ENCODE assay signal across 11 cellular contexts in genomic region chr16:14015948-14016347, GRCh38. TPM values are rescaled to one million over a fixed set of nuclear protein-coding genes. Genes with fewer than 3 reads are reported as not detected.
A peak's percentile ranks its signal among the peaks of the same experiment; 100 is the strongest.
DNase-seq lines count a peak whose midpoint lies in the region; ATAC-seq, FAIRE-seq and TF ChIP-seq lines count a peak whose summit lies in the region.
"Had no signal": no experiment of that assay in that cellular context is flagged by ENCODE, and none has a peak within 500 bp of the region (broad histone marks: within the 10 kb centered on the region; RNA-seq: fewer than 3 reads in every experiment).

No MANE protein-coding gene starts in this region.

- H3K4me2 ChIP-seq in GM12878 (ENCODE audit: control insufficient read depth, insufficient read depth): no peak overlapping the region

- no peak overlapping the region for H3K9ac ChIP-seq in GM12878 (ENCODE audit: control insufficient read depth, insufficient read depth, low read length)

- SMC1A ChIA-PET in GM12878 (lab: Charles Lee; ENCODE audit: uncharacterized antibody, unreplicated experiment): interaction anchor here (1.0 kb wide), 1 partner anchor 52 kb away, joined by 3 read pairs; no protein-coding TSS in a partner anchor

- no peak for TF ChIP-seq EP300 in GM12878 (IDR thresholded peaks at IDR 0.05; ENCODE audit: borderline replicate concordance in 1 of 2, control insufficient read depth in 1 of 2, low read depth in 2 of 2, low read length in 2 of 2)
- no peak for TF ChIP-seq EP300 in stomach (IDR thresholded peaks at IDR 0.05)

- no peaks in the 10 kb centered on the region for H3K4me1 Mint-ChIP-seq in stimulated activated naive B cell treated with anti-CD40 and anti-IgM and Interleukin-4, amounts not matched to agents 10 μg/mL and 1 μg/mL and 100 μg/mL, for 72 hours

- no peaks in the 10 kb centered on the region for H4K20me1 ChIP-seq in GM12878 (ENCODE audit: control insufficient read depth, insufficient read depth)

- no peak for TF ChIP-seq CTCF in GM12878 (IDR thresholded peaks at IDR 0.05 in 2 of 3, conservative IDR thresholded peaks at IDR 0.05 in 1 of 3; ENCODE audit: control insufficient read depth in 2 of 3, extremely low read depth in 1 of 3, insufficient read depth in 1 of 3, low read depth in 3 of 3, low read length in 3 of 3)
- TF ChIP-seq CTCF in right atrium auricular region (IDR thresholded peaks at IDR 0.05): no peak
- no peak for TF ChIP-seq CTCF in stomach (IDR thresholded peaks at IDR 0.05)

- in situ Hi-C loops in GM12878 (cut with MboI): no loop called here

- no peaks in the 10 kb centered on the region for H3K9me3 ChIP-seq in GM12878 (replicated peaks; ENCODE audit: control insufficient read depth, insufficient read depth, low read length)
- H3K9me3 ChIP-seq in right atrium auricular region: no peaks in the 10 kb centered on the region
- no peaks in the 10 kb centered on the region for H3K9me3 ChIP-seq in stomach

- H3K36me3 ChIP-seq in GM12878 (ENCODE audit: control insufficient read depth in 2 of 2, insufficient read depth in 2 of 2, low read length in 1 of 2): no peaks in the 10 kb centered on the region
- H3K36me3 ChIP-seq in right atrium auricular region: no peaks in the 10 kb centered on the region
- H3K36me3 ChIP-seq in stomach: no peaks in the 10 kb centered on the region
- H3K36me3 ChIP-seq: cardiac muscle cell had no signal

- 59% methylated on average over 2 of the region's 2 CpGs for WGBS in GM12878 (ENCODE audit: insufficient coverage, insufficient replicate concordance, low lambda C conversion rate, missing lambda C conversion rate)
- WGBS in stomach, 5 donors: 41 to 53% (median 48%) methylated on average over 2 of the region's 2 CpGs

- H3K9me3 Mint-ChIP-seq in stimulated activated naive B cell treated with anti-CD40 and anti-IgM and Interleukin-4, amounts not matched to agents 10 μg/mL and 1 μg/mL and 100 μg/mL, for 72 hours: no peaks in the 10 kb centered on the region

- H3K27ac ChIP-seq in GM12878 (ENCODE audit: control insufficient read depth, insufficient read depth): no peak overlapping the region
- H3K27ac ChIP-seq in right atrium auricular region: peak overlapping the region; percentile 57 to 81
- H3K27ac ChIP-seq in stomach: peak overlapping the region; percentile 23 to 83 (median 65)

- ATAC-seq in GM12878 (no peak), HG02885 (IDR thresholded peaks at IDR 0.05; ENCODE audit: poor library complexity, unreplicated experiment) (no peak)
- no peak for ATAC-seq in stimulated activated naive B cell treated with anti-CD40 and anti-IgM and Interleukin-4, amounts not matched to agents 10 μg/mL and 1 μg/mL and 100 μg/mL, for 72 hours (replicated peaks)

- intact Hi-C loops in GM12878 (cut with micrococcal nuclease; ENCODE audit: unreplicated experiment) (no loop called here), stomach (cut with DNase I; ENCODE audit: low total_unique reads) (no loop called here)

- no TSS peak for BruUV-seq in GM12878 (replicated peaks; lab: Mats Ljungman, UMichigan)

- CTCF ChIA-PET in GM12878 (lab: Yijun Ruan, JAX): no interaction called here

- RAD21 ChIA-PET in GM12878 (lab: Charles Lee; ENCODE audit: unreplicated experiment): interaction anchor here (0.7 kb wide), 1 partner anchor 11 kb away, joined by 3 read pairs; no protein-coding TSS in a partner anchor

- H3K4me3 ChIP-seq in GM12878 (no peak overlapping the region), right atrium auricular region (peak overlapping the region in 1 of 2 donors; percentile 29), stomach (peak overlapping the region in 2 of 4 donors; percentile 0 to 15)
- H3K4me3 ChIP-seq: cardiac muscle cell had no signal

- POLR2A ChIA-PET in GM12878 (lab: Charles Lee): no interaction called here

- H3K36me3 Mint-ChIP-seq in stimulated activated naive B cell treated with anti-CD40 and anti-IgM and Interleukin-4, amounts not matched to agents 10 μg/mL and 1 μg/mL and 100 μg/mL, for 72 hours: no peaks in the 10 kb centered on the region

- H3K4me1 ChIP-seq in GM12878 (ENCODE audit: control insufficient read depth, insufficient read depth, low read length) (no peaks in the 10 kb centered on the region), right atrium auricular region (peaks cover 0 to 53% of the 10 kb centered on the region in 2 donors), stomach (peaks cover 10 to 40% (median 37%) of the 10 kb centered on the region in 4 donors)

- TF ChIP-seq POLR2A in GM12878 (IDR thresholded peaks at IDR 0.05; ENCODE audit: low read depth, low read length): no peak
- TF ChIP-seq POLR2A in stomach (IDR thresholded peaks at IDR 0.05): no peak

- DNase-seq in H4 (ENCODE audit: low spot score): peak; percentile 74
- DNase-seq in GM12878 (ENCODE audit: low read depth, low spot score): no peak
- DNase-seq in right atrium auricular region (ENCODE audit: low spot score): peak; percentile 80
- DNase-seq in stomach: no peak
- no peak for DNase-seq in foreskin melanocyte
- no peak for DNase-seq in stimulated activated naive B cell treated with anti-CD40 and anti-IgM and Interleukin-4, amounts not matched to agents 10 μg/mL and 1 μg/mL and 100 μg/mL, for 72 hours
- no peak for DNase-seq in NCI-H1092 (lab: John Stamatoyannopoulos, UW)
- DNase-seq: NCI-H2081 had no signal

- FAIRE-seq in GM12878 (lab: Jason Lieb, UNC): no peak
- FAIRE-seq: TTC549 had no signal

- H3K4me3 Mint-ChIP-seq in stimulated activated naive B cell treated with anti-CD40 and anti-IgM and Interleukin-4, amounts not matched to agents 10 μg/mL and 1 μg/mL and 100 μg/mL, for 72 hours: no peak overlapping the region

- H3K27me3 ChIP-seq in GM12878 (replicated peaks in 1 of 2; ENCODE audit: control insufficient read depth in 2 of 2, insufficient read depth in 2 of 2, low read length in 1 of 2): 0 out of 4 replicates have a peak, but pooled peaks cover 0 to 3% of the 10 kb centered on the region in 2 experiments
- no peaks in the 10 kb centered on the region for H3K27me3 ChIP-seq in right atrium auricular region
- H3K27me3 ChIP-seq in stomach: no peaks in the 10 kb centered on the region
- H3K27me3 ChIP-seq: cardiac muscle cell had no signal

- no peaks in the 10 kb centered on the region for H3K79me2 ChIP-seq in GM12878 (ENCODE audit: control insufficient read depth, insufficient read depth, low read length)

- H2AFZ ChIP-seq in GM12878 (ENCODE audit: control insufficient read depth, low read depth, low read length): peak overlapping the region; percentile 15; the same call in 1 of the 2 replicates

- no peak overlapping the region for H3K27ac Mint-ChIP-seq in stimulated activated naive B cell treated with anti-CD40 and anti-IgM and Interleukin-4, amounts not matched to agents 10 μg/mL and 1 μg/mL and 100 μg/mL, for 72 hours

- H3K27me3 Mint-ChIP-seq in stimulated activated naive B cell treated with anti-CD40 and anti-IgM and Interleukin-4, amounts not matched to agents 10 μg/mL and 1 μg/mL and 100 μg/mL, for 72 hours: peaks cover 26 to 31% of the 10 kb centered on the region in 2 donors

- no peak for TF ChIP-seq RAD21 in GM12878 (IDR thresholded peaks at IDR 0.05; ENCODE audit: insufficient read depth, low read depth, low read length)

TF ChIP-seq in GM12878, 131 proteins besides CTCF, POLR2A, EP300 and RAD21 (continues in another document):
- TF ChIP-seq, protein P1, sequence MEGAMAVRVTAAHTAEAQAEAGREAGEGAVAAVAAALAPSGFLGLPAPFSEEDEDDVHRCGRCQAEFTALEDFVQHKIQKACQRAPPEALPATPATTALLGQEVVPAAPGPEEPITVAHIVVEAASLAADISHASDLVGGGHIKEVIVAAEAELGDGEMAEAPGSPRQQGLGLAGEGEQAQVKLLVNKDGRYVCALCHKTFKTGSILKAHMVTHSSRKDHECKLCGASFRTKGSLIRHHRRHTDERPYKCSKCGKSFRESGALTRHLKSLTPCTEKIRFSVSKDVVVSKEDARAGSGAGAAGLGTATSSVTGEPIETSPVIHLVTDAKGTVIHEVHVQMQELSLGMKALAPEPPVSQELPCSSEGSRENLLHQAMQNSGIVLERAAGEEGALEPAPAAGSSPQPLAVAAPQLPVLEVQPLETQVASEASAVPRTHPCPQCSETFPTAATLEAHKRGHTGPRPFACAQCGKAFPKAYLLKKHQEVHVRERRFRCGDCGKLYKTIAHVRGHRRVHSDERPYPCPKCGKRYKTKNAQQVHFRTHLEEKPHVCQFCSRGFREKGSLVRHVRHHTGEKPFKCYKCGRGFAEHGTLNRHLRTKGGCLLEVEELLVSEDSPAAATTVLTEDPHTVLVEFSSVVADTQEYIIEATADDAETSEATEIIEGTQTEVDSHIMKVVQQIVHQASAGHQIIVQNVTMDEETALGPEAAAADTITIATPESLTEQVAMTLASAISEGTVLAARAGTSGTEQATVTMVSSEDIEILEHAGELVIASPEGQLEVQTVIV (IDR thresholded peaks at IDR 0.05; ENCODE audit: borderline replicate concordance, partially characterized antibody): no peak
- no peak for TF ChIP-seq SIN3A (IDR thresholded peaks at IDR 0.05; ENCODE audit: low read depth, low read length)
- TF ChIP-seq FOXM1 (IDR thresholded peaks at IDR 0.05; ENCODE audit: low read depth, low read length): no peak
- no peak for TF ChIP-seq CHD4 (IDR thresholded peaks at IDR 0.05)
- no peak for TF ChIP-seq ESRRA (IDR thresholded peaks at IDR 0.05; ENCODE audit: low read length)
- TF ChIP-seq KLF5 (IDR thresholded peaks at IDR 0.05; ENCODE audit: partially characterized antibody): no peak
- no peak for TF ChIP-seq MTA3 (IDR thresholded peaks at IDR 0.05; ENCODE audit: borderline replicate concordance, low read length)

RNA-seq across cellular contexts. Expression of gene MRTFB, which starts 55.2 kb away (rescaled TPM):
- total RNA-seq in H4 (2014; rRNA removed; shearing (Covaris generic)): 5.1 and 6.5 TPM in 2 replicates
- 58.3 and 67.0 TPM in 2 replicates for total RNA-seq in GM12878 (2013; cell fraction: nucleolus; rRNA removed)
- total RNA-seq in GM12878 (2014; rRNA removed): 6.7 and 9.1 TPM in 2 replicates
- total RNA-seq in GM12878 (2014; rRNA removed; fragmentation: Illumina TruSeq; extraction: Trizol): 5.9 and 7.3 TPM in 2 replicates
- total RNA-seq in GM12878 (2021): 14.2 and 14.3 TPM in 2 replicates
- polyA plus RNA-seq in GM12878 (2011; ENCODE audit: low read depth): 6.1 TPM
- 7.2 and 8.2 TPM in 2 replicates for polyA plus RNA-seq in GM12878 (2011; rRNA removed)
- 7.8 and 8.2 TPM in 2 replicates for polyA plus RNA-seq in GM12878 (2011; cell fraction: cytosol; rRNA removed)
- polyA plus RNA-seq in GM12878 (2011; cell fraction: nucleus; rRNA removed): 19.9 and 25.3 TPM in 2 replicates
- 4.0 and 4.6 TPM in 2 replicates for polyA plus RNA-seq in GM12878 (2012)
- 9.4 and 10.4 TPM in 2 replicates for polyA plus RNA-seq in GM12878 (2014; fragmentation: Illumina TruSeq; extraction: Trizol)
- polyA plus RNA-seq in GM12878 (2014; fragmentation: Nextera tagmentation; extraction: Ambion mirVana): 1 to 10 TPM; 2.1 to 4.0 TPM
- 6.8 and 6.9 TPM in 2 replicates for polyA plus RNA-seq in GM12878 (2014; rRNA removed)
- polyA plus RNA-seq in GM12878 (2016; fragmentation: Nextera tagmentation; extraction: Ambion mirVana): 1 to 10 TPM; 7.8 to 8.5 TPM
- 17.8 and 18.6 TPM in 2 replicates for polyA minus RNA-seq in GM12878 (2011; rRNA and poly(A)+ RNA removed)
- 3.5 and 7.1 TPM in 2 replicates for polyA minus RNA-seq in GM12878 (2011; cell fraction: cytosol; rRNA and poly(A)+ RNA removed)
- polyA minus RNA-seq in GM12878 (2011; cell fraction: nucleus; rRNA and poly(A)+ RNA removed): 17.4 and 32.3 TPM in 2 replicates
- 10 to 100 TPM; 38.6 to 46.5 TPM for total RNA-seq in right atrium auricular region
- 10 to 100 TPM in 4 of 5 donors, 1 to 10 TPM in 1; 9.8 to 81.6 (median 47.8) TPM for total RNA-seq in stomach
- 1 to 10 TPM; 4.3 to 5.1 (median 4.5) TPM for polyA plus RNA-seq in stomach

Comparison
In these comparisons a context has a peak if more than half of its experiments do, and no peak if none do; other contexts are left out.
1. DNase-seq: peak in H4 (single experiment) and right atrium auricular region (single experiment); none in GM12878 (single experiment), stomach (single experiment), foreskin melanocyte (single experiment), stimulated activated naive B cell treated with anti-CD40 and anti-IgM and Interleukin-4, amounts not matched to agents 10 μg/mL and 1 μg/mL and 100 μg/mL, for 72 hours (single experiment) and NCI-H1092 (single experiment).